Comparison of ENCODE assay signal across 21 cellular contexts in genomic region chr12:111826982-111827381, GRCh38.
"Had no signal": no experiment of that assay in that cellular context is flagged by ENCODE, and none has a peak within 500 bp of the region (broad histone marks: within the 10 kb centered on the region; RNA-seq: fewer than 3 reads in every experiment).

No MANE protein-coding gene starts in this region.

- H3K27me3 ChIP-seq: esophagus muscularis mucosa, heart right ventricle, testis had no signal

- ATAC-seq: activated CD4-positive, CD25-positive, alpha-beta regulatory T cell treated with anti-CD3 and anti-CD28 coated beads, Interleukin-2, amount 50 U/mL, for 24 hours; foreskin keratinocyte; heart right ventricle; natural killer cell; right cardiac atrium; stimulated activated naive CD8-positive, alpha-beta T cell treated with anti-CD3 and anti-CD28 coated beads, Interleukin-15, Interleukin-2, amounts not matched to agents 100 U/mL and 50 U/mL, for 24 hours had no signal

- H3K36me3 ChIP-seq: esophagus muscularis mucosa, heart right ventricle had no signal

- H3K9me3 ChIP-seq: esophagus muscularis mucosa, heart right ventricle, testis had no signal

- DNase-seq: activated CD4-positive, alpha-beta T cell treated with anti-CD3 and anti-CD28 coated beads for 48 hours; activated CD4-positive, alpha-beta T cell treated with anti-CD3 and anti-CD28 coated beads, Interleukin-2, amount 50 U/mL, for 48 hours; activated effector memory CD4-positive, alpha-beta T cell treated with Interleukin-2 at 50 U/mL for 16 hours; activated naive CD4-positive, alpha-beta T cell treated with Interleukin-2 at 50 U/mL for 16 hours; activated T-cell treated with anti-CD3 and anti-CD28 coated beads, Interleukin-2, amount 50 U/mL, for 48 hours; anterior cingulate cortex; dermis blood vessel endothelial cell; effector CD4-positive, alpha-beta T cell; foreskin keratinocyte; heart right ventricle; mesenchymal stem cell; natural killer cell; posterior cingulate gyrus; right cardiac atrium; stimulated activated CD4-positive, alpha-beta T cell treated with anti-CD3 and anti-CD28 coated beads, Interleukin-2, amount 100 ng/mL, for 48 hours; stimulated activated naive CD8-positive, alpha-beta T cell treated with anti-CD3 and anti-CD28 coated beads, Interleukin-15, Interleukin-2, amounts not matched to agents 100 U/mL and 50 U/mL, for 24 hours; T-helper 1 cell; testis had no signal

- H3K27ac ChIP-seq: esophagus muscularis mucosa, foreskin keratinocyte, heart right ventricle, testis, VCaP had no signal

- H3K4me1 ChIP-seq: esophagus muscularis mucosa, foreskin keratinocyte, testis had no signal

- H3K4me3 ChIP-seq: esophagus muscularis mucosa, heart right ventricle, testis had no signal
